Comparison of ENCODE assay signal across 8 cellular contexts in the genomic region with DNA sequence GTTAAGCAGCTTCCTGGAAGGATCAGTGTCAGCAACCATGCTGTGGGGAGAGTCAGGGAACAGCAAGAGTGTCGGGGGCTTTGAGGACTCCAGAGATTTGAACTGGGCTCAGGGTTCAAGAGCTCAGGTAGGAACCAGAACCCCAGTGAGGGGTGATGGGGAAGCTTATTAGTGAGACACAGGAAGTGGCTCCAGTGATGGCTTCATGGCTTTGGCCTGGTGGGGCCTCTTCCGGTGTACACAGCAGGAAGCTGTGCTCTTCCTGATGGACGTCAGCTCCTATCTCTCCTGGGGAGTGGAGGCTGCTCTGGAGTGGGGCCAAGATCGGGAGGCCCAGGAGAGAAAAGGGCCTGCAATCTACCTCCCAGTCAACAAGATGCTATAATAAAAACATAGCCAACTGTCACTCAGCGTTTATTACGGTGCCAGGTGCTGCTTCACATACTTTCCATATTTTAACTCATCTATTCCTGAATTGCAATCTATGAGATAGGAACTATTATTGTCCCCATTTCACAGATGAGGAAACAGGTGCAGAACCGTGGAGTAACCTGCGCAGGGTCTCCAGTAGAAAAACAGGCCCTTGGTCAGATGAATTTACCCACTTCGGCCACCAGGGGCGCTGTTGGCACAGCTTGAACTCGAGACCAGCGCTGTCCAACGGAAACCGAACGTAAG.
DNase-seq lines count a peak whose midpoint lies in the region; ATAC-seq and TF ChIP-seq lines count a peak whose summit lies in the region.

No MANE protein-coding gene starts in this region.

- TF ChIP-seq CTCF in WI38 (IDR thresholded peaks at IDR 0.05; ENCODE audit: low read depth, low read length): peak; percentile 68

- no peak for ATAC-seq in central memory CD8-positive, alpha-beta T cell (replicated peaks; ENCODE audit: extremely low read depth, poor library complexity, severe bottlenecking)
- no peak for ATAC-seq in GM19455 (IDR thresholded peaks at IDR 0.05; ENCODE audit: unreplicated experiment)

- no peak overlapping the region for H3K27ac Mint-ChIP-seq in central memory CD8-positive, alpha-beta T cell (ENCODE audit: low read depth)

- H3K36me3 Mint-ChIP-seq in central memory CD8-positive, alpha-beta T cell (ENCODE audit: insufficient read depth): peaks cover 3% of the 10 kb centered on the region

- DNase-seq in NCI-H2196 (lab: John Stamatoyannopoulos, UW; ENCODE audit: unreplicated experiment): peak; percentile 38
- no peak for DNase-seq in NCI-H2196 treated with DMSO at 0.1 percent for 48 hours (lab: John Stamatoyannopoulos, UW; ENCODE audit: unreplicated experiment)
- peak; percentile 36 for DNase-seq in MV-4-11 (lab: John Stamatoyannopoulos, UW)
- DNase-seq in central memory CD8-positive, alpha-beta T cell (ENCODE audit: low spot score in 2 of 2): peak; percentile 30 to 35
- peak; percentile 94 for DNase-seq in left kidney (ENCODE audit: low read depth, low spot score)
- DNase-seq in stimulated activated CD4-positive, alpha-beta T cell treated with anti-CD3 and anti-CD28 coated beads, TNF-alpha, amount 100 ng/mL, for 24 hours (ENCODE audit: low read depth in 3 of 3): peak; percentile 31 to 61 (median 44)

- H3K4me1 Mint-ChIP-seq in central memory CD8-positive, alpha-beta T cell: peaks cover 7% of the 10 kb centered on the region

- no peak overlapping the region for H3K4me3 Mint-ChIP-seq in central memory CD8-positive, alpha-beta T cell

- no peak overlapping the region for H3K4me3 ChIP-seq in WI38 (ENCODE audit: low read depth, low read length)

- peaks cover 42% of the 10 kb centered on the region for H3K27me3 Mint-ChIP-seq in central memory CD8-positive, alpha-beta T cell

- no peaks in the 10 kb centered on the region for H3K9me3 Mint-ChIP-seq in central memory CD8-positive, alpha-beta T cell
